13 cellular contexts compared by ENCODE assay signal in the genomic region with DNA sequence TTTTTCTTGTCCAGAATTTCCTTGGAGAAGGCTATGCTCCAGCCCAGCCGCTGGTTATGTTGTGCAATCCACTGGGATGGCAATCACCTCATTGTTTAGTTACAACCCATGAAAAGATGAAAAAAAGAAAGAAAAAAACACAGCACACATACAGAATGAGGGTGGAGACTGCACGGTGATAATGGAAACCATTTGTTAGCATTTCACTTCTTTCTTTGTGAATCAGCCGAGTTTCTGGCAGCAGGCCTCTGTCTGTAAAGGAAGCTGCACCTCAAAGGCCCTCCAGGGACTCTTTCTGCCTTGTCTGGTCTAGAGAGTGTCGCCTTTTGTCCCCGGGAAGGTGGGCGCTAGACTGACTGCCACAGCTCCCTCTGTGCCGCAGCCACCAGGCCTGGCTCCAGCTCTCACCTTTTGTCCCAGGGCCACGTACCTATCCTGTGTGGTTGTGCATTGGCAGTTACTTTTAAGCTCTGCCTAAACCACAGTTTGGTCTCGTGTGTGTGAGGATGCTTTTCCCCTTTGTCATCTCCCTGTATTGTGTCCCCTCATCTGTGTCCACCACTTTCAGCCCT. TPM values are rescaled to one million over a fixed set of nuclear protein-coding genes. Genes with fewer than 3 reads are reported as not detected.
DNase-seq lines count a peak whose midpoint lies in the region; ATAC-seq, FAIRE-seq and TF ChIP-seq lines count a peak whose summit lies in the region.
"Had no signal": no experiment of that assay in that cellular context is flagged by ENCODE, and none has a peak within 500 bp of the region (broad histone marks: within the 10 kb centered on the region; RNA-seq: fewer than 3 reads in every experiment).

No MANE protein-coding gene starts in this region.

- H3K79me2 ChIP-seq in osteoblast (ENCODE audit: insufficient read depth, low read length), result peaks cover 10% of the 10 kb centered on the region

- peaks cover 64% of the 10 kb centered on the region for H3K4me1 ChIP-seq in osteoblast (ENCODE audit: insufficient read depth, low read length)

- no peak for ATAC-seq in left lobe of liver
- no peak for ATAC-seq in GM21526 (IDR thresholded peaks at IDR 0.05; ENCODE audit: low FRiP score, unreplicated experiment)

- peaks cover 10% of the 10 kb centered on the region for H3K36me3 ChIP-seq in osteoblast (ENCODE audit: insufficient read depth, low read length)
- H3K36me3 ChIP-seq: upper lobe of left lung had no signal

- no peaks in the 10 kb centered on the region for H4K20me1 ChIP-seq in osteoblast (ENCODE audit: insufficient read depth, low read length)

- peak overlapping the region; percentile 87 for H3K27ac ChIP-seq in osteoblast (ENCODE audit: low read depth, low read length)
- H3K27ac ChIP-seq: upper lobe of left lung had no signal

- H3K4me2 ChIP-seq in osteoblast (ENCODE audit: insufficient read depth, low read length), result peak overlapping the region; percentile 57

- H2AFZ ChIP-seq in osteoblast (ENCODE audit: low read length), result peak overlapping the region; percentile 43

- H3K27me3 ChIP-seq in osteoblast (ENCODE audit: insufficient read depth, low read length), result no peaks in the 10 kb centered on the region
- H3K27me3 ChIP-seq: upper lobe of left lung had no signal

- DNase-seq in EH (ENCODE audit: low read depth), result peak; percentile 94
- DNase-seq in RCC 7860 (ENCODE audit: low spot score), result peak; percentile 84
- peak; percentile 94 for DNase-seq in fibroblast of gingiva (ENCODE audit: low read depth)
- no peak for DNase-seq in osteoblast (ENCODE audit: insufficient read length, low spot score, missing footprints)
- no peak for DNase-seq in NCI-H510A treated with DMSO at 0.1 percent for 48 hours (lab: John Stamatoyannopoulos, UW)
- DNase-seq in left lobe of liver (ENCODE audit: low spot score), result no peak
- DNase-seq in NCI-H146 treated with DMSO at 0.1 percent for 48 hours (lab: John Stamatoyannopoulos, UW; ENCODE audit: unreplicated experiment), result no peak
- DNase-seq: GOT3, NCI-H2227 treated with DMSO at 0.1 percent for 48 hours, SW 1271 had no signal

- no peak for TF ChIP-seq CTCF in osteoblast (IDR thresholded peaks at IDR 0.05; ENCODE audit: extremely low read depth, low read depth, low read length)

- no peaks in the 10 kb centered on the region for H3K9me3 ChIP-seq in osteoblast (ENCODE audit: low read depth, low read length)
- H3K9me3 ChIP-seq: upper lobe of left lung had no signal

- peak; percentile 73 for FAIRE-seq in RCC 7860 (lab: Jason Lieb, UNC)
- FAIRE-seq: D721Med had no signal

- no peak overlapping the region for H3K4me3 ChIP-seq in osteoblast (ENCODE audit: insufficient read depth, low read length)
- H3K4me3 ChIP-seq: upper lobe of left lung had no signal

RNA-seq across cellular contexts. Expression of gene NGF, which starts 35.6 kb away (rescaled TPM):
- total RNA-seq in osteoblast (3.8 and 6.2 TPM in 2 replicates), left lobe of liver (0.55 TPM)

Comparison
In these comparisons a context has a peak if more than half of its experiments do, and no peak if none do; other contexts are left out.
1. DNase-seq: peak in EH (single experiment), RCC 7860 (single experiment) and fibroblast of gingiva (single experiment); none in osteoblast (single experiment), NCI-H510A treated with DMSO at 0.1 percent for 48 hours (single experiment), left lobe of liver (single experiment) and NCI-H146 treated with DMSO at 0.1 percent for 48 hours (single experiment).